Comparison of ENCODE assay signal across 1 cellular context in genomic region chr1:117678246-117678977, GRCh38.
A peak's percentile ranks its signal among the peaks of the same experiment; 100 is the strongest.
TF ChIP-seq lines count a peak whose summit lies in the region.

No MANE protein-coding gene starts in this region.

TF ChIP-seq in SK-N-SH treated with all-trans-retinoic acid at 6 μM for 48 hours, 23 proteins besides CTCF, POLR2A, EP300 and RAD21 (continued from another document):
- TF ChIP-seq CREB5 (CRISPR knock-in tag; IDR thresholded peaks at IDR 0.05; ENCODE audit: low read depth) (peak; percentile 48; the same call in 1 of the 2 replicates), ZFP3 (CRISPR knock-in tag; IDR thresholded peaks at IDR 0.05) (peak; percentile 52; the same call in 1 of the 2 replicates), CSRNP3 (CRISPR knock-in tag; IDR thresholded peaks at IDR 0.05) (no peak), CSDC2 (CRISPR knock-in tag; IDR thresholded peaks at IDR 0.05) (peak; percentile 56; the same call in 1 of the 2 replicates), TSHZ2 (CRISPR knock-in tag; IDR thresholded peaks at IDR 0.05) (peak; percentile 82; the same call in 1 of the 2 replicates), PPARA (CRISPR knock-in tag; IDR thresholded peaks at IDR 0.05; ENCODE audit: borderline replicate concordance) (no peak), TOX (CRISPR knock-in tag; IDR thresholded peaks at IDR 0.05; ENCODE audit: borderline replicate concordance) (no peak), ZFP30 (CRISPR knock-in tag; IDR thresholded peaks at IDR 0.05) (no peak), PATZ1 (CRISPR knock-in tag; IDR thresholded peaks at IDR 0.05; ENCODE audit: borderline replicate concordance) (no peak), RARB (CRISPR knock-in tag; IDR thresholded peaks at IDR 0.05) (no peak), ZNF8 (CRISPR knock-in tag; IDR thresholded peaks at IDR 0.05) (no peak), ESRRG (CRISPR knock-in tag; IDR thresholded peaks at IDR 0.05) (0 out of 2 replicates have a peak, but pooled peaks have one; percentile 48), GLIS3 (CRISPR knock-in tag; IDR thresholded peaks at IDR 0.05) (peak; percentile 32; the same call in 1 of the 2 replicates)
